ENCODE assay signal across 14 cellular contexts in genomic region chr1:165215676-165216075, GRCh38.
DNase-seq lines count a peak whose midpoint lies in the region; TF ChIP-seq lines count a peak whose summit lies in the region.
"Had no signal": no experiment of that assay in that cellular context is flagged by ENCODE, and none has a peak within 500 bp of the region (broad histone marks: within the 10 kb centered on the region; RNA-seq: fewer than 3 reads in every experiment).

No MANE protein-coding gene starts in this region.

- peak; percentile 21 for DNase-seq in NCI-H748 (lab: John Stamatoyannopoulos, UW; ENCODE audit: unreplicated experiment)
- DNase-seq in NCI-H748 treated with DMSO at 0.1 percent for 48 hours (lab: John Stamatoyannopoulos, UW): no peak
- DNase-seq in NCI-H69 (lab: John Stamatoyannopoulos, UW): peak; percentile 53
- peak; percentile 28 for DNase-seq in epithelial cell of esophagus (ENCODE audit: low read depth)
- no peak for DNase-seq in HUDEP-2 (lab: John Stamatoyannopoulos, UW; ENCODE audit: unreplicated experiment in 76 of 76)
- no peak for DNase-seq in DMS79 treated with DMSO at 0.1 percent for 48 hours (lab: John Stamatoyannopoulos, UW)
- no peak for DNase-seq in tibial artery
- DNase-seq: BE2C; CD4-positive, alpha-beta memory T cell; DMS79; EL; GM23248 had no signal

- no peak overlapping the region for H3K27ac ChIP-seq in tibial artery
- H3K27ac ChIP-seq: C4-2B, GM23248 had no signal

- TF ChIP-seq CTCF in epithelial cell of esophagus (IDR thresholded peaks at IDR 0.05; ENCODE audit: insufficient read depth, low read depth, low read length, missing control alignments): no peak
- no peak for TF ChIP-seq CTCF in tibial artery (IDR thresholded peaks at IDR 0.05)

- H3K4me1 ChIP-seq in tibial artery: no peaks in the 10 kb centered on the region
- H3K4me1 ChIP-seq: BE2C, HAP-1 had no signal

- H3K4me3 ChIP-seq in epithelial cell of esophagus (ENCODE audit: low read length): no peak overlapping the region
- no peak overlapping the region for H3K4me3 ChIP-seq in tibial artery
- H3K4me3 ChIP-seq: GM23248, HAP-1 had no signal

- peaks cover 0 to 3% of the 10 kb centered on the region in 2 donors for H3K27me3 ChIP-seq in tibial artery
- H3K27me3 ChIP-seq: BE2C had no signal

- intact Hi-C loops in tibial artery (cut with DNase I; ENCODE audit: low total_unique reads): no loop called here

- no peaks in the 10 kb centered on the region for H3K36me3 ChIP-seq in tibial artery
- H3K36me3 ChIP-seq: BE2C, HAP-1 had no signal

- no peaks in the 10 kb centered on the region for H3K9me3 ChIP-seq in tibial artery
- H3K9me3 ChIP-seq: BE2C, HAP-1 had no signal

Comparison
In these comparisons a context has a peak if more than half of its experiments do, and no peak if none do; other contexts are left out.
1. DNase-seq: peak in NCI-H748 (single experiment), NCI-H69 (single experiment) and epithelial cell of esophagus (single experiment); none in NCI-H748 treated with DMSO at 0.1 percent for 48 hours (single experiment), HUDEP-2 (0 of 76), DMS79 treated with DMSO at 0.1 percent for 48 hours (single experiment) and tibial artery (0 of 2).